Comparison of ENCODE assay signal across 17 cellular contexts in the genomic region with DNA sequence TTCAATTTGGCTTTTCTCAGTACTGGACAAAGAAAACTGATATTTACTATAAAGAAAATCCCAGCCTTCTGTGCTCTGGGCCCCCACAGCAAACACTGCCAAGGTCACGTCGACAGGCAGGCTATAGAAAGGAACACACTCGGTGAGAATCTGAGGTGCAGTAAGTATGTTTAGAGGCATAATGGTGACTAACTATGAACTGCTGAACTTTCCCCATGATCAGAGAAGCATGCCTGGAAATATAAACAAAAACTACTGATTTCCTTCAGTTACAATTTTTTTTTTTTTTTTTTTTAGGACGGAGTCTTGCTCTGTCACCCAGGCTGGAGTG. TPM values are rescaled to one million over a fixed set of nuclear protein-coding genes. Genes with fewer than 3 reads are reported as not detected.
A peak's percentile ranks its signal among the peaks of the same experiment; 100 is the strongest.
DNase-seq lines count a peak whose midpoint lies in the region; ATAC-seq and TF ChIP-seq lines count a peak whose summit lies in the region.
"Had no signal": no experiment of that assay in that cellular context is flagged by ENCODE, and none has a peak within 500 bp of the region (broad histone marks: within the 10 kb centered on the region; RNA-seq: fewer than 3 reads in every experiment).

No MANE protein-coding gene starts in this region.

- peak overlapping the region; percentile 81 for H3K27ac Mint-ChIP-seq in activated naive CD4-positive, alpha-beta T cell treated with anti-CD3 and anti-CD28 coated beads, Interleukin-2, amount 50 U/mL, for 24 hours
- H3K27ac Mint-ChIP-seq in CD14-positive monocyte: no peak overlapping the region
- H3K27ac Mint-ChIP-seq: WTC11 had no signal

- no peaks in the 10 kb centered on the region for H3K9me3 Mint-ChIP-seq in activated naive CD4-positive, alpha-beta T cell treated with anti-CD3 and anti-CD28 coated beads, Interleukin-2, amount 50 U/mL, for 24 hours
- H3K9me3 Mint-ChIP-seq in CD14-positive monocyte: no peaks in the 10 kb centered on the region

- no peak for TF ChIP-seq POLR2A in sigmoid colon (IDR thresholded peaks at IDR 0.05)

- peak overlapping the region; percentile 75 for H3K27ac ChIP-seq in RWPE2 (ENCODE audit: poor library complexity, severe bottlenecking)
- peak overlapping the region; percentile 76 for H3K27ac ChIP-seq in hepatocyte
- H3K27ac ChIP-seq in sigmoid colon: peak overlapping the region; percentile 14 to 72 (median 70)
- H3K27ac ChIP-seq: C4-2B, coronary artery had no signal

- no peak for DNase-seq in activated naive CD4-positive, alpha-beta T cell (lab: John Stamatoyannopoulos, UW)
- no peak for DNase-seq in RWPE2 (ENCODE audit: low spot score)
- DNase-seq in hepatocyte (ENCODE audit: low spot score): peak; percentile 31
- DNase-seq in sigmoid colon: no peak
- DNase-seq in cerebellar nuclear complex (lab: John Stamatoyannopoulos, UW): no peak
- DNase-seq in T-helper 1 cell: no peak
- DNase-seq in CD14-positive monocyte (ENCODE audit: low spot score): no peak
- DNase-seq: activated CD4-positive, alpha-beta T cell treated with anti-CD3 and anti-CD28 coated beads, Interleukin-2, amount 50 U/mL, for 4 hours; activated naive CD4-positive, alpha-beta T cell treated with Interleukin-2 at 50 U/mL for 16 hours; DMS 273 treated with DMSO at 0.1 percent for 48 hours; islet precursor cell; Peyer's patch had no signal

- no peaks in the 10 kb centered on the region for H4K20me1 ChIP-seq in hepatocyte (ENCODE audit: insufficient read depth, poor library complexity, severe bottlenecking)

- no peaks in the 10 kb centered on the region for H3K79me2 ChIP-seq in hepatocyte

- H3K4me3 Mint-ChIP-seq in activated naive CD4-positive, alpha-beta T cell treated with anti-CD3 and anti-CD28 coated beads, Interleukin-2, amount 50 U/mL, for 24 hours: no peak overlapping the region
- H3K4me3 Mint-ChIP-seq in CD14-positive monocyte: no peak overlapping the region
- H3K4me3 Mint-ChIP-seq: WTC11 had no signal

- WGBS in hepatocyte (ENCODE audit: low lambda C conversion rate, missing lambda C conversion rate): 32% methylated on average over 4 of the region's 4 CpGs
- 78 to 86% methylated on average over 4 of the region's 4 CpGs for WGBS in sigmoid colon, 2 donors

- H3K4me1 ChIP-seq in RWPE2 (ENCODE audit: insufficient read depth, poor library complexity, severe bottlenecking): peaks cover 23% of the 10 kb centered on the region
- peaks cover 16% of the 10 kb centered on the region for H3K4me1 ChIP-seq in hepatocyte (ENCODE audit: insufficient read depth)
- H3K4me1 ChIP-seq in sigmoid colon: peaks cover 0 to 51% (median 42%) of the 10 kb centered on the region in 4 donors

- H3K36me3 ChIP-seq in RWPE2 (ENCODE audit: low read depth): peaks cover 82% of the 10 kb centered on the region
- H3K36me3 ChIP-seq in hepatocyte (replicated peaks; ENCODE audit: insufficient read depth, low read depth): no peaks in the 10 kb centered on the region
- H3K36me3 ChIP-seq in sigmoid colon: peaks cover 0 to 56% (median 5%) of the 10 kb centered on the region in 4 donors

- no peak overlapping the region for H2AFZ ChIP-seq in hepatocyte

- ATAC-seq in RWPE2 (ENCODE audit: low read depth): peak; percentile 1; the same call in 1 of the 3 replicates
- ATAC-seq: sciatic nerve, WTC11 had no signal

- no peaks in the 10 kb centered on the region for H3K27me3 ChIP-seq in RWPE2 (ENCODE audit: insufficient read depth, poor library complexity, severe bottlenecking)
- H3K27me3 ChIP-seq in hepatocyte: no peaks in the 10 kb centered on the region
- H3K27me3 ChIP-seq in sigmoid colon: no peaks in the 10 kb centered on the region
- H3K27me3 ChIP-seq: Peyer's patch had no signal

- peaks cover 22% of the 10 kb centered on the region for H3K36me3 Mint-ChIP-seq in activated naive CD4-positive, alpha-beta T cell treated with anti-CD3 and anti-CD28 coated beads, Interleukin-2, amount 50 U/mL, for 24 hours
- peaks cover 89 to 98% of the 10 kb centered on the region in 2 donors for H3K36me3 Mint-ChIP-seq in CD14-positive monocyte

- intact Hi-C loops in sigmoid colon (cut with DNase I): loop anchor here (2.0 kb wide), 1 partner anchor 25 kb away; a partner anchor contains a TSS
- intact Hi-C loops in CD14-positive monocyte (cut with micrococcal nuclease): no loop called here

- H3K4me3 ChIP-seq in RWPE2 (ENCODE audit: severe bottlenecking) (no peak overlapping the region), hepatocyte (no peak overlapping the region), sigmoid colon (no peak overlapping the region)
- H3K4me3 ChIP-seq: coronary artery, Peyer's patch had no signal

- H3K27me3 Mint-ChIP-seq in activated naive CD4-positive, alpha-beta T cell treated with anti-CD3 and anti-CD28 coated beads, Interleukin-2, amount 50 U/mL, for 24 hours: no peaks in the 10 kb centered on the region
- no peaks in the 10 kb centered on the region for H3K27me3 Mint-ChIP-seq in CD14-positive monocyte (ENCODE audit: low read depth in 3 of 3)

- no peaks in the 10 kb centered on the region for H3K9me2 ChIP-seq in hepatocyte (replicated peaks; ENCODE audit: insufficient read depth)

- no peak for TF ChIP-seq EP300 in sigmoid colon (IDR thresholded peaks at IDR 0.05)

- H3K9me3 ChIP-seq in RWPE2 (ENCODE audit: severe bottlenecking) (no peaks in the 10 kb centered on the region), hepatocyte (ENCODE audit: low read depth) (no peaks in the 10 kb centered on the region), sigmoid colon (no peaks in the 10 kb centered on the region)
- H3K9me3 ChIP-seq: Peyer's patch had no signal

- peak overlapping the region; percentile 59 for H3K4me2 ChIP-seq in hepatocyte

- peaks cover 10% of the 10 kb centered on the region for H3K4me1 Mint-ChIP-seq in activated naive CD4-positive, alpha-beta T cell treated with anti-CD3 and anti-CD28 coated beads, Interleukin-2, amount 50 U/mL, for 24 hours
- H3K4me1 Mint-ChIP-seq in CD14-positive monocyte: no peaks in the 10 kb centered on the region
- H3K4me1 Mint-ChIP-seq: WTC11 had no signal

- no peak for TF ChIP-seq CTCF in RWPE2 (IDR thresholded peaks at IDR 0.05; ENCODE audit: poor library complexity, severe bottlenecking)
- TF ChIP-seq CTCF in hepatocyte (IDR thresholded peaks at IDR 0.05; ENCODE audit: poor library complexity): no peak
- no peak for TF ChIP-seq CTCF in sigmoid colon (IDR thresholded peaks at IDR 0.05)
- TF ChIP-seq CTCF in CD14-positive monocyte (IDR thresholded peaks at IDR 0.05): no peak

RNA-seq across cellular contexts. Expression of a gene that starts 26.0 kb away (rescaled TPM):
- total RNA-seq in hepatocyte: 44.6 and 66.5 TPM in 2 replicates
- polyA plus RNA-seq in hepatocyte: 13.9 and 19.7 TPM in 2 replicates
- total RNA-seq in sigmoid colon: 10 to 100 TPM; 25.3 to 35.5 (median 30.0) TPM
- polyA plus RNA-seq in sigmoid colon: 10 to 100 TPM in 2 of 3 donors, 1 to 10 TPM in 1; 8.4 to 29.6 (median 10.6) TPM
- 10 to 100 TPM; 40.2 to 45.6 TPM for polyA plus RNA-seq in CD14-positive monocyte
